In genomic region chr21:37452222-37452621, GRCh38 we compare ENCODE assay signal across 9 cellular contexts.
DNase-seq lines count a peak whose midpoint lies in the region; ATAC-seq, FAIRE-seq and TF ChIP-seq lines count a peak whose summit lies in the region.
"Had no signal": no experiment of that assay in that cellular context is flagged by ENCODE, and none has a peak within 500 bp of the region (broad histone marks: within the 10 kb centered on the region; RNA-seq: fewer than 3 reads in every experiment).

No MANE protein-coding gene starts in this region.

- peaks cover 13% of the 10 kb centered on the region for H3K36me3 ChIP-seq in CD4-positive, CD25-positive, alpha-beta regulatory T cell (ENCODE audit: control insufficient read depth, insufficient read depth, low read length)
- 0 out of 2 replicates have a peak, but pooled peaks cover 8% of the 10 kb centered on the region for H3K36me3 ChIP-seq in SJCRH30

- FAIRE-seq in D721Med (lab: Jason Lieb, UNC) = no peak

- no peaks in the 10 kb centered on the region for H3K9me3 Mint-ChIP-seq in CD4-positive, CD25-positive, alpha-beta regulatory T cell
- H3K9me3 Mint-ChIP-seq in progenitor cell of endocrine pancreas (ENCODE audit: low read depth) = no peaks in the 10 kb centered on the region

- no peaks in the 10 kb centered on the region for H3K27me3 ChIP-seq in CD4-positive, CD25-positive, alpha-beta regulatory T cell (ENCODE audit: control insufficient read depth, insufficient read depth, low read length)
- H3K27me3 ChIP-seq in SJCRH30 (no peaks in the 10 kb centered on the region), foreskin keratinocyte (no peaks in the 10 kb centered on the region)

- DNase-seq in CD4-positive, CD25-positive, alpha-beta regulatory T cell = no peak
- DNase-seq in SJCRH30 (peak; percentile 72 to 87), foreskin keratinocyte (peak; percentile 62 to 74), progenitor cell of endocrine pancreas (ENCODE audit: low spot score, unreplicated experiment) (no peak), NCI-H128 (lab: John Stamatoyannopoulos, UW; ENCODE audit: unreplicated experiment) (no peak), NCI-H2196 treated with DMSO at 0.1 percent for 48 hours (lab: John Stamatoyannopoulos, UW; ENCODE audit: unreplicated experiment) (no peak), D721Med (ENCODE audit: insufficient read length, low spot score) (no peak)

- H3K27ac ChIP-seq in CD4-positive, CD25-positive, alpha-beta regulatory T cell (ENCODE audit: insufficient read depth, low read length, poor library complexity, severe bottlenecking) = no peak overlapping the region
- H3K27ac ChIP-seq in SJCRH30 (peak overlapping the region; percentile 46), foreskin keratinocyte (no peak overlapping the region)
- H3K27ac ChIP-seq: parathyroid adenoma had no signal

- peaks cover 22% of the 10 kb centered on the region for H3K36me3 Mint-ChIP-seq in CD4-positive, CD25-positive, alpha-beta regulatory T cell
- peaks cover 2% of the 10 kb centered on the region for H3K36me3 Mint-ChIP-seq in progenitor cell of endocrine pancreas (ENCODE audit: insufficient read depth)

- no peak for ATAC-seq in CD4-positive, CD25-positive, alpha-beta regulatory T cell (ENCODE audit: low read depth in 2 of 2)
- ATAC-seq in foreskin keratinocyte (peak; percentile 82), GM21619 (IDR thresholded peaks at IDR 0.05; ENCODE audit: unreplicated experiment) (no peak)

- no peaks in the 10 kb centered on the region for H3K27me3 Mint-ChIP-seq in CD4-positive, CD25-positive, alpha-beta regulatory T cell
- H3K27me3 Mint-ChIP-seq in progenitor cell of endocrine pancreas = no peaks in the 10 kb centered on the region

- no peak overlapping the region for H3K4me3 ChIP-seq in CD4-positive, CD25-positive, alpha-beta regulatory T cell (ENCODE audit: low read depth, low read length)
- no peak overlapping the region for H3K4me3 ChIP-seq in SJCRH30

- peak overlapping the region in 2 of 3 donors; percentile 15 to 48 for H3K27ac Mint-ChIP-seq in CD4-positive, CD25-positive, alpha-beta regulatory T cell
- H3K27ac Mint-ChIP-seq in progenitor cell of endocrine pancreas = peak overlapping the region; percentile 54

- H3K4me3 Mint-ChIP-seq in CD4-positive, CD25-positive, alpha-beta regulatory T cell = peak overlapping the region in 2 of 4 donors; percentile 6 to 59
- no peak overlapping the region for H3K4me3 Mint-ChIP-seq in progenitor cell of endocrine pancreas (ENCODE audit: low read depth)

- peaks cover 25 to 88% (median 62%) of the 10 kb centered on the region in 4 donors for H3K4me1 Mint-ChIP-seq in CD4-positive, CD25-positive, alpha-beta regulatory T cell
- peaks cover 36% of the 10 kb centered on the region for H3K4me1 Mint-ChIP-seq in progenitor cell of endocrine pancreas (ENCODE audit: low read depth)

- H3K4me1 ChIP-seq in CD4-positive, CD25-positive, alpha-beta regulatory T cell (ENCODE audit: control insufficient read depth, insufficient read depth, low read length, poor library complexity, severe bottlenecking) = peaks cover 41% of the 10 kb centered on the region
- peaks cover 38% of the 10 kb centered on the region for H3K4me1 ChIP-seq in SJCRH30
- H3K4me1 ChIP-seq in foreskin keratinocyte = peaks cover 40% of the 10 kb centered on the region
- H3K4me1 ChIP-seq: parathyroid adenoma had no signal

- no peaks in the 10 kb centered on the region for H3K9me3 ChIP-seq in CD4-positive, CD25-positive, alpha-beta regulatory T cell (ENCODE audit: control insufficient read depth in 2 of 2, low read length in 2 of 2)
- H3K9me3 ChIP-seq in SJCRH30 (replicated peaks) = no peaks in the 10 kb centered on the region

- TF ChIP-seq CTCF in foreskin keratinocyte (conservative IDR thresholded peaks at IDR 0.05) (no peak), progenitor cell of endocrine pancreas (IDR thresholded peaks at IDR 0.05; ENCODE audit: unreplicated experiment) (no peak), D721Med (IDR thresholded peaks at IDR 0.05; ENCODE audit: insufficient read depth, missing control alignments) (no peak)

Comparison
In these comparisons a context has a peak if more than half of its experiments do, and no peak if none do; other contexts are left out.
1. DNase-seq: peak in SJCRH30 (2 of 2) and foreskin keratinocyte (2 of 2); none in CD4-positive, CD25-positive, alpha-beta regulatory T cell (0 of 3), progenitor cell of endocrine pancreas (single experiment), NCI-H128 (single experiment), NCI-H2196 treated with DMSO at 0.1 percent for 48 hours (single experiment) and D721Med (single experiment).